8 cellular contexts compared by ENCODE assay signal in the genomic region with DNA sequence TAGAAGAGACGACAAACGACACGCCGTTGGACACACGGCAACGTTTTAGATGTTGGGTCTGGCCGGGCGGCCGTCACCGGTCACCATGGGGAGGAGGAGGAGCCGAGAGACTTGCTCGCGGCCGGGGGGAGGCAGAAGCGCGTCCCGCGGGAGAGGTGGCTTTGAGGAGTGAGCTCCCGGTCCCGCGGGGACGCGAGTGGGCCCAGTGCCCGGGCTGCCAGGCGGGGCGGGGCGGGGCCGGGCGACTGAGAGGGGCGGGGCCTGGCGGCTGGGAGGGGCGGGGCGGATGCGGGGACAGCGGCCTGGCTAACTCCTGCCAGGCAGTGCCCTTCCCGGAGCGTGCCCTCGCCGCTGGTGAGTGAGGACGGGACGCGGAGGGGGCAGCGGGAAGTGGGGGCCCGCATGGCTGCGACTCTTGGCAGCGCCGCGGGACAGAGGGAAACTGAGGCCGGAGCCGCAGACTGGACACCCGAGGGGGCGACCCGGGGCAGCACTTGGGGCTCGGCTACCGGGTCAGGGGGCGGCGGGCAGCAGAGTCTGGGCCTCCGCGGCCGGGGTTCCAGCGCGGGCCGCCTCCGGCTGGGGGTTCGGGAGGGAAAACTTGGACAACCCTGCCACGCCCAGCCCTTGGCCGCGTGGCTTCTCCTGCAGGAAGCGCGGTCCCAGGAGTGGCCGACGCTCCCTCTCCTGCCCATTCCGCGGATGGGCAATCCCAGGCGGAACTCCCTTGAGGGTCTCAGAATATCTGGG. TPM values are rescaled to one million over a fixed set of nuclear protein-coding genes. Genes with fewer than 3 reads are reported as not detected.
DNase-seq lines count a peak whose midpoint lies in the region; ATAC-seq and TF ChIP-seq lines count a peak whose summit lies in the region.

A gene (plus strand): TSS at position 309 of the 750 bp plus-strand sequence. CDS start 7,680 bp downstream, outside the sequence.

- peak; percentile 27; the same call in 1 of the 2 replicates for TF ChIP-seq CTCF in LNCaP clone FGC (IDR thresholded peaks at IDR 0.05; ENCODE audit: control insufficient read depth, extremely low read depth, insufficient read depth)

- no peaks in the 10 kb centered on the region for H3K27me3 Mint-ChIP-seq in activated CD4-positive, alpha-beta T cell treated with anti-CD3 and anti-CD28 coated beads, Interleukin-2, amount 10 ng/mL, durations not matched to agents 24 days and 14 days

- peak within 1 kb of the TSS; percentile 52 for H3K4me3 ChIP-seq in LNCaP clone FGC (ENCODE audit: low read depth, low read length)

- intact Hi-C loops in activated CD4-positive, alpha-beta T cell treated with anti-CD3 and anti-CD28 coated beads, Interleukin-2, amount 10 ng/mL, durations not matched to agents 24 days and 14 days (cut with micrococcal nuclease), result loop anchor here (2.0 kb wide), 1 partner anchor 35 kb away; a partner anchor contains a TSS
- intact Hi-C loops in left colon (cut with DNase I, micrococcal nuclease), result no loop called here

- H3K27ac Mint-ChIP-seq in activated CD4-positive, alpha-beta T cell treated with anti-CD3 and anti-CD28 coated beads, Interleukin-2, amount 10 ng/mL, durations not matched to agents 24 days and 14 days, result peak within 1 kb of the TSS; percentile 90

- peak within 1 kb of the TSS; percentile 97 for H3K4me3 Mint-ChIP-seq in activated CD4-positive, alpha-beta T cell treated with anti-CD3 and anti-CD28 coated beads, Interleukin-2, amount 10 ng/mL, durations not matched to agents 24 days and 14 days

- H3K36me3 Mint-ChIP-seq in activated CD4-positive, alpha-beta T cell treated with anti-CD3 and anti-CD28 coated beads, Interleukin-2, amount 10 ng/mL, durations not matched to agents 24 days and 14 days (ENCODE audit: low read depth), result peaks cover 4% of the 10 kb centered on the region

- ATAC-seq in left colon (peak; percentile 75), HG03135 (IDR thresholded peaks at IDR 0.05; ENCODE audit: unreplicated experiment) (no peak), GM18858 (IDR thresholded peaks at IDR 0.05; ENCODE audit: unreplicated experiment) (no peak)

- peak; percentile 53 for DNase-seq in Daoy (ENCODE audit: low read depth)
- DNase-seq in LNCaP clone FGC (ENCODE audit: low read depth), result no peak
- DNase-seq in activated CD4-positive, alpha-beta T cell treated with anti-CD3 and anti-CD28 coated beads, Interleukin-2, amount 10 ng/mL, durations not matched to agents 24 days and 14 days, result peak; percentile 88
- DNase-seq in dedifferentiated amniotic fluid mesenchymal stem cell (ENCODE audit: extremely low spot score), result peak; percentile 45
- DNase-seq in left colon, result peak; percentile 72 to 85
- DNase-seq in stimulated activated CD4-positive, alpha-beta T cell treated with anti-CD3 and anti-CD28 coated beads, Interleukin-1b, Interleukin-23, amount 100 ng/mL, for 1 hour (ENCODE audit: low read depth in 2 of 2), result peak; percentile 23 to 37

- H3K4me1 Mint-ChIP-seq in activated CD4-positive, alpha-beta T cell treated with anti-CD3 and anti-CD28 coated beads, Interleukin-2, amount 10 ng/mL, durations not matched to agents 24 days and 14 days, result peaks cover 30% of the 10 kb centered on the region

- no peaks in the 10 kb centered on the region for H3K9me3 Mint-ChIP-seq in activated CD4-positive, alpha-beta T cell treated with anti-CD3 and anti-CD28 coated beads, Interleukin-2, amount 10 ng/mL, durations not matched to agents 24 days and 14 days

RNA-seq across cellular contexts. Expression of the gene that starts here (rescaled TPM):
- total RNA-seq in Daoy (2014; rRNA removed; shearing (Covaris generic)), result 178 and 230 TPM in 2 replicates
- total RNA-seq in activated CD4-positive, alpha-beta T cell treated with anti-CD3 and anti-CD28 coated beads, Interleukin-2, amount 10 ng/mL, durations not matched to agents 24 days and 14 days, result 126 and 138 TPM in 2 replicates
- total RNA-seq in left colon, result 100 to 1,000 TPM; 250 to 259 TPM
